Comparison of ENCODE assay signal across 11 cellular contexts in genomic region chr6:136753624-136754023, GRCh38. TPM values are rescaled to one million over a fixed set of nuclear protein-coding genes. Genes with fewer than 3 reads are reported as not detected.
DNase-seq lines count a peak whose midpoint lies in the region; ATAC-seq and TF ChIP-seq lines count a peak whose summit lies in the region.
"Had no signal": no experiment of that assay in that cellular context is flagged by ENCODE, and none has a peak within 500 bp of the region (broad histone marks: within the 10 kb centered on the region; RNA-seq: fewer than 3 reads in every experiment).

No MANE protein-coding gene starts in this region.

- peak overlapping the region; percentile 5 for H3K4me3 Mint-ChIP-seq in activated CD8-positive, alpha-beta T cell treated with anti-CD3 and anti-CD28 coated beads for 36 hours
- H3K4me3 Mint-ChIP-seq in activated naive CD8-positive, alpha-beta T cell treated with anti-CD3 and anti-CD28 coated beads, Interleukin-2, amount 50 U/mL, for 24 hours = peak overlapping the region; percentile 2

- ATAC-seq in HG02610 (IDR thresholded peaks at IDR 0.05; ENCODE audit: unreplicated experiment) = peak; percentile 34
- peak; percentile 80 for ATAC-seq in activated CD8-positive, alpha-beta T cell treated with anti-CD3 and anti-CD28 coated beads for 36 hours
- ATAC-seq in activated naive CD8-positive, alpha-beta T cell treated with anti-CD3 and anti-CD28 coated beads, Interleukin-2, amount 50 U/mL, for 24 hours = peak; percentile 85
- no peak for ATAC-seq in HG03442 (IDR thresholded peaks at IDR 0.05; ENCODE audit: unreplicated experiment)
- ATAC-seq: pancreas had no signal

- intact Hi-C loops in activated CD8-positive, alpha-beta T cell treated with anti-CD3 and anti-CD28 coated beads for 36 hours (cut with micrococcal nuclease) = loop anchor here (5.0 kb wide), 1 partner anchor 34 kb away; no protein-coding TSS in a partner anchor

- H3K36me3 Mint-ChIP-seq in activated CD8-positive, alpha-beta T cell treated with anti-CD3 and anti-CD28 coated beads for 36 hours (ENCODE audit: low read depth) = no peaks in the 10 kb centered on the region
- no peaks in the 10 kb centered on the region for H3K36me3 Mint-ChIP-seq in activated naive CD8-positive, alpha-beta T cell treated with anti-CD3 and anti-CD28 coated beads, Interleukin-2, amount 50 U/mL, for 24 hours (ENCODE audit: low read depth)

- no peaks in the 10 kb centered on the region for H3K27me3 Mint-ChIP-seq in activated CD8-positive, alpha-beta T cell treated with anti-CD3 and anti-CD28 coated beads for 36 hours
- no peaks in the 10 kb centered on the region for H3K27me3 Mint-ChIP-seq in activated naive CD8-positive, alpha-beta T cell treated with anti-CD3 and anti-CD28 coated beads, Interleukin-2, amount 50 U/mL, for 24 hours

- peak; percentile 77 for DNase-seq in activated CD8-positive, alpha-beta T cell treated with anti-CD3 and anti-CD28 coated beads for 36 hours
- DNase-seq in activated naive CD8-positive, alpha-beta T cell treated with anti-CD3 and anti-CD28 coated beads, Interleukin-2, amount 50 U/mL, for 24 hours = peak; percentile 34
- peak; percentile 40 to 53 for DNase-seq in stimulated activated CD4-positive, alpha-beta T cell treated with anti-CD3 and anti-CD28 coated beads, Interleukin-2, amount 100 ng/mL, for 24 hours
- DNase-seq in SHP77 (lab: John Stamatoyannopoulos, UW) (no peak), hippocampal formation (lab: John Stamatoyannopoulos, UW) (no peak), NCI-H510A (lab: John Stamatoyannopoulos, UW) (no peak)
- DNase-seq: kidney, pancreas, stomach had no signal

- H3K27ac Mint-ChIP-seq in activated CD8-positive, alpha-beta T cell treated with anti-CD3 and anti-CD28 coated beads for 36 hours = peak overlapping the region; percentile 62
- H3K27ac Mint-ChIP-seq in activated naive CD8-positive, alpha-beta T cell treated with anti-CD3 and anti-CD28 coated beads, Interleukin-2, amount 50 U/mL, for 24 hours = peak overlapping the region; percentile 66

- H3K9me3 Mint-ChIP-seq in activated CD8-positive, alpha-beta T cell treated with anti-CD3 and anti-CD28 coated beads for 36 hours = no peaks in the 10 kb centered on the region
- no peaks in the 10 kb centered on the region for H3K9me3 Mint-ChIP-seq in activated naive CD8-positive, alpha-beta T cell treated with anti-CD3 and anti-CD28 coated beads, Interleukin-2, amount 50 U/mL, for 24 hours

- no peak for TF ChIP-seq CTCF in activated CD8-positive, alpha-beta T cell treated with anti-CD3 and anti-CD28 coated beads for 36 hours (IDR thresholded peaks at IDR 0.05)

- H3K4me1 Mint-ChIP-seq in activated CD8-positive, alpha-beta T cell treated with anti-CD3 and anti-CD28 coated beads for 36 hours (ENCODE audit: low read depth) = peaks cover 61% of the 10 kb centered on the region
- peaks cover 67% of the 10 kb centered on the region for H3K4me1 Mint-ChIP-seq in activated naive CD8-positive, alpha-beta T cell treated with anti-CD3 and anti-CD28 coated beads, Interleukin-2, amount 50 U/mL, for 24 hours

- POLR2A ChIA-PET in activated CD8-positive, alpha-beta T cell treated with anti-CD3 and anti-CD28 coated beads for 36 hours (lab: Charles Lee) = interaction anchor here (2.8 kb wide), 1 partner anchor 38 kb away, joined by 12 read pairs; the partner anchor contains the start of gene MAP3K5

- CTCF ChIA-PET in activated CD8-positive, alpha-beta T cell treated with anti-CD3 and anti-CD28 coated beads for 36 hours (lab: Charles Lee) = interaction anchor here (1.0 to 2.5 kb wide), 3 partner anchors 10 to 39 kb away, joined by 3 to 16 read pairs (median 5); partner anchors contain the start of gene MAP3K5

RNA-seq across cellular contexts. Expression of gene MAP3K5, which starts 38.7 kb away (rescaled TPM):
- 1 to 10 TPM; 4.4 to 4.6 TPM for total RNA-seq in activated CD8-positive, alpha-beta T cell treated with anti-CD3 and anti-CD28 coated beads for 36 hours

Comparison
In these comparisons a context has a peak if more than half of its experiments do, and no peak if none do; other contexts are left out.
1. DNase-seq: peak in activated CD8-positive, alpha-beta T cell treated with anti-CD3 and anti-CD28 coated beads for 36 hours (single experiment), activated naive CD8-positive, alpha-beta T cell treated with anti-CD3 and anti-CD28 coated beads, Interleukin-2, amount 50 U/mL, for 24 hours (single experiment) and stimulated activated CD4-positive, alpha-beta T cell treated with anti-CD3 and anti-CD28 coated beads, Interleukin-2, amount 100 ng/mL, for 24 hours (2 of 2); none in SHP77 (0 of 2), hippocampal formation (0 of 2) and NCI-H510A (single experiment).